ENCODE assay signal across 1 cellular context in genomic region chr2:239400907-239401449, GRCh38.
TF ChIP-seq lines count a peak whose summit lies in the region.

Gene HDAC4, minus strand, starts transcription at chr2:239401020. Its CDS starts 48,321 bp downstream, at chr2:239352699.

TF ChIP-seq in IMR-90, 13 proteins besides CTCF, POLR2A, EP300 and RAD21 (continued from another document):
- TF ChIP-seq ELK1 (IDR thresholded peaks at IDR 0.05; ENCODE audit: borderline replicate concordance, low read depth, low read length) (no peak), MXI1 (IDR thresholded peaks at IDR 0.05; ENCODE audit: borderline replicate concordance, low read depth, low read length) (no peak), MAZ (IDR thresholded peaks at IDR 0.05; ENCODE audit: borderline replicate concordance, low read depth, low read length) (peak; percentile 69; the same call in 1 of the 2 replicates), BHLHE40 (IDR thresholded peaks at IDR 0.05; ENCODE audit: low read depth, low read length) (peak; percentile 96), RCOR1 (IDR thresholded peaks at IDR 0.05; ENCODE audit: insufficient replicate concordance, low read length) (no peak), CHD1 (IDR thresholded peaks at IDR 0.05; ENCODE audit: low read depth, low read length) (no peak), NFE2L2 (IDR thresholded peaks at IDR 0.05; ENCODE audit: low read depth, low read length) (no peak), RFX5 (IDR thresholded peaks at IDR 0.05; ENCODE audit: low read depth, low read length) (no peak), MAFK (IDR thresholded peaks at IDR 0.05; ENCODE audit: low read depth, low read length) (no peak)
